ENCODE assay signal across 1 cellular context in the genomic region with DNA sequence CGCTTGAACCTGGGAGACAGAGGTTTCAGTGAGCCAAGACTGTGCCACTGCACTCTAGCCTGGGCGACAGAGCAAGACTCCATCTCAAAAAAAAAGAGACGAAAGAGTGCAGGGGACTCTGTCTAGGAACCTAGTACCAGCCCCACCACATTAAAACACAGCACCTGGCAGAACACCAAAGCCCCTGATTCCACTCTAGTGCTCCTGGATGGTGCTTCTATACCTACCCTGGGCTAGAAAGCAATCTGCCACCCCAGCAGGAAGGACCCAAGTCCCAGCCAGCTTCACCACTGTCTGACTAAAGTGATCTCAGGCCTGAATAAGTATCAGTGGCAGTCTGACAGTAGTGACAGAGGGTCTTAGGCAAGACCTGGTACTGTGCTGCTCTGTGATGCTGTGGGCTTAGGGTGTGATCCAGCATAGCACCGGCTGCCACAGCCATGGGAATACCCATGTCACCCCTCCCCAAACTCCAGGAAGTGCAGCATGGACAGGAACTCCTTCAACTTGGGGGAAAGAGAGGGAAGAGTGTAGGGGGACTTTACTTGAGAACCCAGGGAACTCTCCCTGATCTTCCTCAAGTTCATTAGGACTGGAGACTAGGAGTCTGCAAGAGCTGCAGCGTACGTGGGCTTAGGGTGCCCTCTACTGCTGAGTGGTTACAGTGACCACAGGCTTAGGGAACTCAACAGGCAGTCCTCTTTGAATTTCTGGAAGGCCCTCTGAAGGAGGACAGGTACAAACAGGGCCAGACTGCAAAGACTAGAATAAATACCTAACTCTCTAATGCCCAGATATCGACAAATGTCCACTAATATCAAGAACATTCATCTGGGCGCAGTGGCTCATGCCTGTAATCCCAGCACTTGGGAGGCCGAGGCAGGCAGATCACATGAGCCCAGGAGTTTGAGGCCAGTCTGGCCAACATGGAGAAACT.
TF ChIP-seq lines count a peak whose summit lies in the region.

No MANE protein-coding gene starts in this region.

TF ChIP-seq in H1, 55 proteins besides CTCF, POLR2A, EP300 and RAD21:
- TF ChIP-seq, protein P1, sequence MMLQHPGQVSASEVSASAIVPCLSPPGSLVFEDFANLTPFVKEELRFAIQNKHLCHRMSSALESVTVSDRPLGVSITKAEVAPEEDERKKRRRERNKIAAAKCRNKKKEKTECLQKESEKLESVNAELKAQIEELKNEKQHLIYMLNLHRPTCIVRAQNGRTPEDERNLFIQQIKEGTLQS (IDR thresholded peaks at IDR 0.05; ENCODE audit: insufficient read depth, low read depth, low read length): no peak
- peak; percentile 60 for TF ChIP-seq TBP (IDR thresholded peaks at IDR 0.05; ENCODE audit: low read depth, low read length)
- peak; percentile 34; the same call in 1 of the 2 replicates for TF ChIP-seq TEAD4 (IDR thresholded peaks at IDR 0.05; ENCODE audit: low read depth, low read length)
